In genomic region chr11:76207642-76208378, GRCh38 we compare ENCODE assay signal across 8 cellular contexts. TPM values are rescaled to one million over a fixed set of nuclear protein-coding genes. Genes with fewer than 3 reads are reported as not detected.
DNase-seq lines count a peak whose midpoint lies in the region; ATAC-seq and TF ChIP-seq lines count a peak whose summit lies in the region.

No MANE protein-coding gene starts in this region.

- ATAC-seq in HG03460 (IDR thresholded peaks at IDR 0.05; ENCODE audit: unreplicated experiment) = peak; percentile 45
- ATAC-seq in HG02970 (IDR thresholded peaks at IDR 0.05; ENCODE audit: low FRiP score, unreplicated experiment) = no peak

- intact Hi-C loops in activated CD4-positive, alpha-beta memory T cell treated with anti-CD3 and anti-CD28 coated beads for 36 hours (cut with micrococcal nuclease) = loop anchor here (1.0 to 10.0 kb wide), 5 partner anchors 27 to 473 kb away; no protein-coding TSS in a partner anchor

- peaks cover 11% of the 10 kb centered on the region for H3K27me3 ChIP-seq in GM06990 (replicated peaks; ENCODE audit: control insufficient read depth, insufficient read depth, low read length)

- H3K4me3 ChIP-seq in GM06990 (replicated peaks; ENCODE audit: low read depth, low read length) = peak overlapping the region; percentile 48

- CTCF ChIA-PET in activated CD4-positive, alpha-beta memory T cell treated with anti-CD3 and anti-CD28 coated beads for 36 hours (lab: Charles Lee) = interaction anchor here (0.7 to 8.2 kb wide), 70 partner anchors 9 to 712 kb away, joined by 3 to 241 read pairs (median 4); partner anchors contain the start of gene LRRC32

- H3K27ac Mint-ChIP-seq in activated CD4-positive, alpha-beta memory T cell treated with anti-CD3 and anti-CD28 coated beads for 36 hours = no peak overlapping the region

- H3K36me3 Mint-ChIP-seq in activated CD4-positive, alpha-beta memory T cell treated with anti-CD3 and anti-CD28 coated beads for 36 hours = no peaks in the 10 kb centered on the region

- peaks cover 51% of the 10 kb centered on the region for H3K27me3 Mint-ChIP-seq in activated CD4-positive, alpha-beta memory T cell treated with anti-CD3 and anti-CD28 coated beads for 36 hours

- peaks cover 14% of the 10 kb centered on the region for H3K4me1 Mint-ChIP-seq in activated CD4-positive, alpha-beta memory T cell treated with anti-CD3 and anti-CD28 coated beads for 36 hours (ENCODE audit: low read depth)

- peak overlapping the region; percentile 66 for H3K4me3 Mint-ChIP-seq in activated CD4-positive, alpha-beta memory T cell treated with anti-CD3 and anti-CD28 coated beads for 36 hours

- peak; percentile 79 for TF ChIP-seq CTCF in GM06990 (IDR thresholded peaks at IDR 0.05; ENCODE audit: insufficient read depth, low read length, poor library complexity, severe bottlenecking)

- DNase-seq in GM06990 (ENCODE audit: extremely low read depth, insufficient read length) (peak; percentile 75), NCI-H774 (lab: John Stamatoyannopoulos, UW) (peak; percentile 89), medulla oblongata (ENCODE audit: extremely low spot score) (peak; percentile 75)
- peak; percentile 81 for DNase-seq in activated CD4-positive, alpha-beta memory T cell treated with anti-CD3 and anti-CD28 coated beads for 36 hours
- DNase-seq in effector CD4-positive, alpha-beta T cell = peak; percentile 67
- DNase-seq in stimulated activated CD4-positive, alpha-beta T cell treated with anti-CD3 and anti-CD28 coated beads, TNF-alpha, amount 100 ng/mL, for 24 hours (ENCODE audit: low read depth in 3 of 3) = peak; percentile 42 to 74 (median 63)

- H3K36me3 ChIP-seq in GM06990 (ENCODE audit: control insufficient read depth, insufficient read depth, low read length) = no peaks in the 10 kb centered on the region

- no peaks in the 10 kb centered on the region for H3K9me3 Mint-ChIP-seq in activated CD4-positive, alpha-beta memory T cell treated with anti-CD3 and anti-CD28 coated beads for 36 hours

- POLR2A ChIA-PET in activated CD4-positive, alpha-beta memory T cell treated with anti-CD3 and anti-CD28 coated beads for 36 hours (lab: Charles Lee) = interaction anchor here (0.7 to 1.1 kb wide), 2 partner anchors 27 to 111 kb away, joined by 4 to 5 read pairs; no protein-coding TSS in a partner anchor

RNA-seq across cellular contexts. Expression of gene WNT11, which starts 1.5 kb away (rescaled TPM):
- not detected for total RNA-seq in activated CD4-positive, alpha-beta memory T cell treated with anti-CD3 and anti-CD28 coated beads for 36 hours
